ENCODE assay signal across 15 cellular contexts in genomic region chr11:130611791-130612251, GRCh38.
DNase-seq lines count a peak whose midpoint lies in the region; ATAC-seq and TF ChIP-seq lines count a peak whose summit lies in the region.
"Had no signal": no experiment of that assay in that cellular context is flagged by ENCODE, and none has a peak within 500 bp of the region (broad histone marks: within the 10 kb centered on the region; RNA-seq: fewer than 3 reads in every experiment).

No MANE protein-coding gene starts in this region.

- TF ChIP-seq POLR2A in esophagus muscularis mucosa (IDR thresholded peaks at IDR 0.05; ENCODE audit: low read depth) = no peak

- H3K27me3 ChIP-seq in Panc1 (ENCODE audit: control insufficient read depth, insufficient read depth, low read length) (no peaks in the 10 kb centered on the region), esophagus muscularis mucosa (no peaks in the 10 kb centered on the region), trophoblast cell (ENCODE audit: insufficient read depth, low read length) (no peaks in the 10 kb centered on the region), H7 (ENCODE audit: control insufficient read depth, insufficient read depth, low read length) (no peaks in the 10 kb centered on the region)
- H3K27me3 ChIP-seq: pancreas had no signal

- H3K9me3 ChIP-seq in Panc1 (ENCODE audit: control insufficient read depth, insufficient read depth, low read depth, low read length) (no peaks in the 10 kb centered on the region), esophagus muscularis mucosa (no peaks in the 10 kb centered on the region), trophoblast cell (ENCODE audit: insufficient read depth, low read depth, low read length) (no peaks in the 10 kb centered on the region)
- H3K9me3 ChIP-seq: pancreas had no signal

- BruUV-seq in Panc1 (replicated peaks; lab: Mats Ljungman, UMichigan) = no TSS peak

- no peak for TF ChIP-seq CTCF in Panc1 (IDR thresholded peaks at IDR 0.05)
- no peak for TF ChIP-seq CTCF in esophagus muscularis mucosa (IDR thresholded peaks at IDR 0.05)

- POLR2A ChIA-PET in Panc1 (lab: Charles Lee) = no interaction called here

- CTCF ChIA-PET in Panc1 (lab: Charles Lee) = no interaction called here

- no peak overlapping the region for H2BK5ac ChIP-seq in trophoblast cell (ENCODE audit: low read depth, low read length, poor library complexity)

- peaks cover 4% of the 10 kb centered on the region for H3K79me1 ChIP-seq in trophoblast cell (ENCODE audit: low read length)

- H2AK5ac ChIP-seq in trophoblast cell (ENCODE audit: low read length) = no peak overlapping the region

- H3K4ac ChIP-seq in trophoblast cell (ENCODE audit: low read depth, low read length) = no peak overlapping the region

- no peak overlapping the region for H4K91ac ChIP-seq in trophoblast cell (ENCODE audit: low read depth, low read length)

- no peak for TF ChIP-seq EP300 in esophagus muscularis mucosa (IDR thresholded peaks at IDR 0.05)

- H2AFZ ChIP-seq in trophoblast cell (ENCODE audit: insufficient read depth, low read length, poor library complexity) = no peak overlapping the region

- H3K36me3 ChIP-seq in Panc1 (ENCODE audit: control insufficient read depth, insufficient read depth, low read length) (no peaks in the 10 kb centered on the region), esophagus muscularis mucosa (no peaks in the 10 kb centered on the region), trophoblast cell (ENCODE audit: control insufficient read depth in 1 of 2, insufficient read depth in 2 of 2, low read length in 2 of 2) (no peaks in the 10 kb centered on the region), H7 (replicated peaks; ENCODE audit: control insufficient read depth, insufficient read depth, low read length) (no peaks in the 10 kb centered on the region)
- H3K36me3 ChIP-seq: pancreas had no signal

- H3K4me2 ChIP-seq in trophoblast cell (ENCODE audit: low read length) = no peak overlapping the region

- no peak overlapping the region for H3K18ac ChIP-seq in trophoblast cell (ENCODE audit: low read length)

- intact Hi-C loops in Panc1 (cut with micrococcal nuclease; ENCODE audit: unreplicated experiment) (no loop called here), esophagus muscularis mucosa (cut with DNase I) (no loop called here)

- DNase-seq in ELR (ENCODE audit: low read depth) (peak; percentile 89), Panc1 (ENCODE audit: low read depth, low spot score) (no peak), esophagus muscularis mucosa (ENCODE audit: extremely low spot score) (no peak), trophoblast cell (peak; percentile 95 to 96), mucosa of gallbladder (ENCODE audit: low spot score) (no peak), H7 (no peak), NCI-H524 treated with DMSO at 0.1 percent for 48 hours (lab: John Stamatoyannopoulos, UW) (no peak)
- no peak for DNase-seq in stimulated activated CD4-positive, alpha-beta T cell treated with anti-CD3 and anti-CD28 coated beads, Interleukin-4, amount 100 ng/mL, for 24 hours
- DNase-seq: activated CD4-positive, alpha-beta T cell treated with anti-CD3 and anti-CD28 coated beads, Interleukin-2, amount 10 ng/mL, durations not matched to agents 7 days and 5 days; NCI-H146; NK-92 treated with Interleukin-12 subunit alpha and Interleukin-12 subunit beta, amount 100 ng/mL, for 24 hours; pancreas; stimulated activated CD4-positive, alpha-beta T cell treated with anti-CD3 and anti-CD28 coated beads, Interleukin-4, amount 100 ng/mL, for 1 hour; T-cell had no signal

- H3K9ac ChIP-seq in trophoblast cell (ENCODE audit: low read length) = no peak overlapping the region

- no peak overlapping the region for H2BK12ac ChIP-seq in trophoblast cell (ENCODE audit: low read length)

- no peak overlapping the region for H3K14ac ChIP-seq in trophoblast cell (ENCODE audit: low read length)

- no peak overlapping the region for H4K12ac ChIP-seq in trophoblast cell (ENCODE audit: low read depth, low read length)

- H3K27ac ChIP-seq in Panc1 (ENCODE audit: low read length) (no peak overlapping the region), esophagus muscularis mucosa (replicated peaks in 1 of 4) (peak overlapping the region in 3 of 4 donors; percentile 6 to 26 (median 7)), trophoblast cell (ENCODE audit: low read depth, low read length) (peak overlapping the region; percentile 74)
- H3K27ac ChIP-seq: pancreas had no signal

- H3K4me1 ChIP-seq in Panc1 (ENCODE audit: control insufficient read depth, insufficient read depth, low read length) = no peaks in the 10 kb centered on the region
- H3K4me1 ChIP-seq in esophagus muscularis mucosa = peaks cover 38 to 50% (median 40%) of the 10 kb centered on the region in 4 donors
- peaks cover 6 to 16% of the 10 kb centered on the region in 2 experiments for H3K4me1 ChIP-seq in trophoblast cell (ENCODE audit: control insufficient read depth in 1 of 2, insufficient read depth in 2 of 2, low read length in 2 of 2)
- H3K4me1 ChIP-seq: pancreas had no signal

- H4K8ac ChIP-seq in trophoblast cell (ENCODE audit: low read depth, low read length) = no peak overlapping the region

- no peak overlapping the region for H3K23ac ChIP-seq in trophoblast cell (ENCODE audit: low read length)

- 47% methylated on average over 5 of the region's 5 CpGs for WGBS in esophagus muscularis mucosa
- no CpG with 5 or more reads among the region's 5 CpGs for WGBS in trophoblast cell (ENCODE audit: extremely low coverage, insufficient coverage, insufficient read length)

- in situ Hi-C loops in Panc1 (cut with HindIII; ENCODE audit: low pct_unique_long_range_greater_than_20kb, low sequenced_read_pairs) = no loop called here

- no peak overlapping the region for H3K4me3 ChIP-seq in Panc1 (ENCODE audit: low read depth in 2 of 2, low read length in 2 of 2)
- no peak overlapping the region for H3K4me3 ChIP-seq in esophagus muscularis mucosa
- H3K4me3 ChIP-seq in trophoblast cell (ENCODE audit: low read depth, low read length) = no peak overlapping the region
- H3K4me3 ChIP-seq in H7 (ENCODE audit: insufficient read depth, low read depth, low read length) = no peak overlapping the region
- H3K4me3 ChIP-seq: pancreas had no signal

- ATAC-seq in Panc1 = peak; percentile 46; the same call in 1 of the 2 replicates
- ATAC-seq: HepG2, pancreas, T-cell had no signal

- no peak overlapping the region for H2BK120ac ChIP-seq in trophoblast cell (ENCODE audit: insufficient read depth, low read length, poor library complexity)

- H3K79me2 ChIP-seq in trophoblast cell (ENCODE audit: control insufficient read depth, insufficient read depth, low read length, poor library complexity) = no peaks in the 10 kb centered on the region

Comparison
In these comparisons a context has a peak if more than half of its experiments do, and no peak if none do; other contexts are left out.
1. DNase-seq: peak in ELR (single experiment) and trophoblast cell (2 of 2); none in Panc1 (single experiment), esophagus muscularis mucosa (single experiment), stimulated activated CD4-positive, alpha-beta T cell treated with anti-CD3 and anti-CD28 coated beads, Interleukin-4, amount 100 ng/mL, for 24 hours (single experiment), mucosa of gallbladder (single experiment), H7 (single experiment) and NCI-H524 treated with DMSO at 0.1 percent for 48 hours (single experiment).